2 cellular contexts compared by ENCODE assay signal in the genomic region with DNA sequence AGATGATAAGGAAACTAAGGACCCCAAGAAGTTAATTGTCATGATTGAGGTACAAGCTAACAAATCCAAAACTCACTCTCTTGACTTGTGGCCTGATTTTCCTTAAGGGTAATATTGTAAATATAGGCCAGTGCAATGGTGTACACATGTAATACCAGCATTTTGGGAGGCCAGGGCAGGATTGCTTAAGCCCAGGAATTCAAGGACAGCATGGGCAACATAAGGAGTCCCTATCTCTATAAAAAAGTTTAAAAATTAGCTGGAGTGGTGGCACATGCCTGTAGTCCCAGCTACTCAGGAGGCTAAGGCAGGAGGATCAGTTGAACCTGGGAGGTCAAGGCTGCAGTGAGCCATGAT.
TF ChIP-seq lines count a peak whose summit lies in the region.

No MANE protein-coding gene starts in this region.

TF ChIP-seq in A549, 52 proteins besides CTCF, POLR2A, EP300 and RAD21:
- TF ChIP-seq NPAS2 (CRISPR knock-in tag; IDR thresholded peaks at IDR 0.05; ENCODE audit: borderline replicate concordance) (no peak), CBX2 (IDR thresholded peaks at IDR 0.05; ENCODE audit: borderline replicate concordance, low read depth) (no peak), HOXB13 (CRISPR knock-in tag; IDR thresholded peaks at IDR 0.05; ENCODE audit: low read depth) (no peak), GATA3 (IDR thresholded peaks at IDR 0.05; ENCODE audit: borderline replicate concordance) (no peak), BHLHE40 (IDR thresholded peaks at IDR 0.05; ENCODE audit: low read depth, low read length) (no peak), FOXS1 (CRISPR knock-in tag; IDR thresholded peaks at IDR 0.05) (no peak), EHF (CRISPR knock-in tag; IDR thresholded peaks at IDR 0.05) (no peak), JUN (IDR thresholded peaks at IDR 0.05) (no peak), ZC3H11A (IDR thresholded peaks at IDR 0.05) (no peak), RCOR1 (IDR thresholded peaks at IDR 0.05; ENCODE audit: low read depth, low read length) (no peak), NR3C1 (IDR thresholded peaks at IDR 0.05) (no peak), KDM5A (IDR thresholded peaks at IDR 0.05) (no peak), MAFK (IDR thresholded peaks at IDR 0.05; ENCODE audit: partially characterized antibody) (no peak), ZNF302 (CRISPR knock-in tag; IDR thresholded peaks at IDR 0.05) (no peak), KDM1A (IDR thresholded peaks at IDR 0.05; ENCODE audit: low read depth) (no peak), HDAC2 (IDR thresholded peaks at IDR 0.05) (no peak), EHMT2 (IDR thresholded peaks at IDR 0.05; ENCODE audit: low read depth) (no peak)
- TF ChIP-seq, protein P1, sequence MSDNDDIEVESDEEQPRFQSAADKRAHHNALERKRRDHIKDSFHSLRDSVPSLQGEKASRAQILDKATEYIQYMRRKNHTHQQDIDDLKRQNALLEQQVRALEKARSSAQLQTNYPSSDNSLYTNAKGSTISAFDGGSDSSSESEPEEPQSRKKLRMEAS (IDR thresholded peaks at IDR 0.05): no peak
- TF ChIP-seq, protein P2, sequence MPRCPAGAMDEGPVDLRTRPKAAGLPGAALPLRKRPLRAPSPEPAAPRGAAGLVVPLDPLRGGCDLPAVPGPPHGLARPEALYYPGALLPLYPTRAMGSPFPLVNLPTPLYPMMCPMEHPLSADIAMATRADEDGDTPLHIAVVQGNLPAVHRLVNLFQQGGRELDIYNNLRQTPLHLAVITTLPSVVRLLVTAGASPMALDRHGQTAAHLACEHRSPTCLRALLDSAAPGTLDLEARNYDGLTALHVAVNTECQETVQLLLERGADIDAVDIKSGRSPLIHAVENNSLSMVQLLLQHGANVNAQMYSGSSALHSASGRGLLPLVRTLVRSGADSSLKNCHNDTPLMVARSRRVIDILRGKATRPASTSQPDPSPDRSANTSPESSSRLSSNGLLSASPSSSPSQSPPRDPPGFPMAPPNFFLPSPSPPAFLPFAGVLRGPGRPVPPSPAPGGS (IDR thresholded peaks at IDR 0.05): no peak
TF ChIP-seq in A549: peak in this region for 0.

TF ChIP-seq in endothelial cell of umbilical vein, 7 proteins besides CTCF, POLR2A, EP300 and RAD21:
- TF ChIP-seq, protein P1 (IDR thresholded peaks at IDR 0.05; ENCODE audit: insufficient read depth, insufficient read length): no peak
- TF ChIP-seq GATA2 (IDR thresholded peaks at IDR 0.05; ENCODE audit: insufficient read depth, insufficient read length, low read depth, low read length): peak; percentile 0
- TF ChIP-seq POLR2AphosphoS5 (IDR thresholded peaks at IDR 0.05; ENCODE audit: insufficient read depth, low read depth, low read length): no peak
- TF ChIP-seq EZH2 (IDR thresholded peaks at IDR 0.05; ENCODE audit: borderline replicate concordance, low read depth, low read length, severe bottlenecking): no peak
- TF ChIP-seq MYC (IDR thresholded peaks at IDR 0.05; ENCODE audit: low read depth, low read length): no peak
- TF ChIP-seq FOS (IDR thresholded peaks at IDR 0.05; ENCODE audit: borderline replicate concordance, insufficient read depth, low read length): peak; percentile 2
- no peak for TF ChIP-seq JUN (IDR thresholded peaks at IDR 0.05; ENCODE audit: borderline replicate concordance, insufficient read depth, insufficient read length, low read depth)
